Comparison of ENCODE assay signal across 8 cellular contexts in the genomic region with DNA sequence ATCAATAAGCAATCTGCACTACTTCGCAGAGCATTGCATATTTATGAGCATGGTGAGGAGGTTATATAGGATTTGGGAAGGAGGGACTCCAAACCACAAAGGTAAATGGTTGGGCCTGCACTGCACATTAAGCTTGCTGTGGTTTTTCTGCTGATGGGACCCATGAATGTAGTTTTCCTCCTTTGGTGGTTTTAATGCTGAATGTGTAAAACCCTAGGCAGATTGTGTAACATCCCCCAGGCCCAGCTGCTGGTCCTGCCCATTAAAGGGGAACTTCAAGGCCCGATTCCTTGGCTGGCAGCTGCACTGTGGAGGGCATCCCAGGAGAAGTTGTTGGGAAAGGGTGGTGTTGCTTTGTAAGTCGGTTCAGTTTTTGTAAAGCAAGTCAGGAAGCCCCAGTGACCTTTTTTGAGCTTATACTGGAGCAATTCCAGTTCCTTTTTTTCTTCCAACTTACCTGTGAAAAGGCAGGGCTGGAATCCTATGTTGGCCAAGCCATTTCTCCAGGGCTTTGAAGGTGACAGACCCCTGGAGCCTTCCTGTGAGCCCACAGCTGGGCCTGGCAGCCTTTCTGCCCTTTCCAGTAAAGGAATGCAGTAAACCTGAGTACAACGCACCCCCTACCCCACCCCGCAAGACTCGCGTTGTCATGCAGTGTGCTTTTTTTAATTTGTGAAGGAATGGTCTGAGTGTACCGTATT. TPM values are rescaled to one million over a fixed set of nuclear protein-coding genes. Genes with fewer than 3 reads are reported as not detected.
DNase-seq lines count a peak whose midpoint lies in the region; ATAC-seq and TF ChIP-seq lines count a peak whose summit lies in the region.

No MANE protein-coding gene starts in this region.

- BruUV-seq in Calu3 (replicated peaks; lab: Mats Ljungman, UMichigan): no TSS peak

- intact Hi-C loops in Calu3 (cut with micrococcal nuclease; ENCODE audit: unreplicated experiment): no loop called here

- H3K27me3 ChIP-seq in effector memory CD4-positive, alpha-beta T cell (replicated peaks; ENCODE audit: control insufficient read depth, insufficient read depth, low read length, poor library complexity, severe bottlenecking): no peaks in the 10 kb centered on the region

- H3K4me3 Mint-ChIP-seq in Calu3 (ENCODE audit: low read depth, unreplicated experiment): peak overlapping the region; percentile 62
- H3K4me3 Mint-ChIP-seq in T-helper 17 cell: peak overlapping the region; percentile 49
- H3K4me3 Mint-ChIP-seq in glutamatergic neuron (ENCODE audit: unreplicated experiment): no peak overlapping the region
- no peak overlapping the region for H3K4me3 Mint-ChIP-seq in progenitor cell of endocrine pancreas (ENCODE audit: low read depth)
- no peak overlapping the region for H3K4me3 Mint-ChIP-seq in activated CD8-positive, alpha-beta memory T cell treated with anti-CD3 and anti-CD28 coated beads, Interleukin-2, amount 10 ng/mL, durations not matched to agents 7 days and 5 days

- no peak for DNase-seq in Calu3
- no peak for DNase-seq in T-helper 17 cell
- no peak for DNase-seq in glutamatergic neuron
- DNase-seq in progenitor cell of endocrine pancreas (ENCODE audit: low spot score, unreplicated experiment): no peak
- no peak for DNase-seq in activated CD8-positive, alpha-beta memory T cell treated with anti-CD3 and anti-CD28 coated beads, Interleukin-2, amount 10 ng/mL, durations not matched to agents 7 days and 5 days
- no peak for DNase-seq in D341Med (ENCODE audit: low spot score)
- no peak for DNase-seq in effector memory CD4-positive, alpha-beta T cell

- H3K36me3 Mint-ChIP-seq in Calu3 (ENCODE audit: insufficient read depth, unreplicated experiment) (peaks cover 30% of the 10 kb centered on the region), T-helper 17 cell (ENCODE audit: low read depth) (no peaks in the 10 kb centered on the region), glutamatergic neuron (ENCODE audit: unreplicated experiment) (peaks cover 44% of the 10 kb centered on the region), progenitor cell of endocrine pancreas (ENCODE audit: insufficient read depth) (peaks cover 25% of the 10 kb centered on the region)
- no peaks in the 10 kb centered on the region for H3K36me3 Mint-ChIP-seq in activated CD8-positive, alpha-beta memory T cell treated with anti-CD3 and anti-CD28 coated beads, Interleukin-2, amount 10 ng/mL, durations not matched to agents 7 days and 5 days

- CTCF ChIA-PET in Calu3 (lab: Charles Lee): interaction anchor here (1.3 kb wide), 1 partner anchor 19 kb away, joined by 4 read pairs; no protein-coding TSS in a partner anchor
- CTCF ChIA-PET in activated CD8-positive, alpha-beta memory T cell treated with anti-CD3 and anti-CD28 coated beads, Interleukin-2, amount 10 ng/mL, durations not matched to agents 7 days and 5 days (lab: Charles Lee): no interaction called here

- H3K9me3 ChIP-seq in T-helper 17 cell (ENCODE audit: control insufficient read depth, low read length, poor library complexity, severe bottlenecking): no peaks in the 10 kb centered on the region
- no peaks in the 10 kb centered on the region for H3K9me3 ChIP-seq in effector memory CD4-positive, alpha-beta T cell (ENCODE audit: control insufficient read depth, low read length)

- H3K27me3 Mint-ChIP-seq in Calu3 (ENCODE audit: unreplicated experiment): no peaks in the 10 kb centered on the region
- no peaks in the 10 kb centered on the region for H3K27me3 Mint-ChIP-seq in T-helper 17 cell
- peaks cover 16% of the 10 kb centered on the region for H3K27me3 Mint-ChIP-seq in glutamatergic neuron (ENCODE audit: unreplicated experiment)
- H3K27me3 Mint-ChIP-seq in progenitor cell of endocrine pancreas: no peaks in the 10 kb centered on the region
- H3K27me3 Mint-ChIP-seq in activated CD8-positive, alpha-beta memory T cell treated with anti-CD3 and anti-CD28 coated beads, Interleukin-2, amount 10 ng/mL, durations not matched to agents 7 days and 5 days: peaks cover 6% of the 10 kb centered on the region

- H3K4me3 ChIP-seq in effector memory CD4-positive, alpha-beta T cell (ENCODE audit: insufficient read depth, low read depth, low read length, poor library complexity, severe bottlenecking): no peak overlapping the region

- peaks cover 19% of the 10 kb centered on the region for H3K4me1 ChIP-seq in effector memory CD4-positive, alpha-beta T cell (ENCODE audit: control insufficient read depth, insufficient read depth, low read length, poor library complexity, severe bottlenecking)

- peak overlapping the region; percentile 77 for H3K27ac Mint-ChIP-seq in Calu3 (ENCODE audit: unreplicated experiment)
- H3K27ac Mint-ChIP-seq in T-helper 17 cell: no peak overlapping the region
- peak overlapping the region; percentile 42 for H3K27ac Mint-ChIP-seq in glutamatergic neuron (ENCODE audit: unreplicated experiment)
- H3K27ac Mint-ChIP-seq in progenitor cell of endocrine pancreas: peak overlapping the region; percentile 91
- H3K27ac Mint-ChIP-seq in activated CD8-positive, alpha-beta memory T cell treated with anti-CD3 and anti-CD28 coated beads, Interleukin-2, amount 10 ng/mL, durations not matched to agents 7 days and 5 days: no peak overlapping the region

- H3K4me1 Mint-ChIP-seq in Calu3 (ENCODE audit: low read depth, unreplicated experiment) (no peaks in the 10 kb centered on the region), T-helper 17 cell (peaks cover 22% of the 10 kb centered on the region), glutamatergic neuron (ENCODE audit: low read depth, unreplicated experiment) (peaks cover 27% of the 10 kb centered on the region), progenitor cell of endocrine pancreas (ENCODE audit: low read depth) (peaks cover 26% of the 10 kb centered on the region)
- H3K4me1 Mint-ChIP-seq in activated CD8-positive, alpha-beta memory T cell treated with anti-CD3 and anti-CD28 coated beads, Interleukin-2, amount 10 ng/mL, durations not matched to agents 7 days and 5 days: no peaks in the 10 kb centered on the region

- no peaks in the 10 kb centered on the region for H3K9me3 Mint-ChIP-seq in Calu3 (ENCODE audit: low read depth, unreplicated experiment)
- peaks cover 6% of the 10 kb centered on the region for H3K9me3 Mint-ChIP-seq in glutamatergic neuron (ENCODE audit: unreplicated experiment)
- H3K9me3 Mint-ChIP-seq in progenitor cell of endocrine pancreas (ENCODE audit: low read depth): peaks cover 2% of the 10 kb centered on the region
- no peaks in the 10 kb centered on the region for H3K9me3 Mint-ChIP-seq in activated CD8-positive, alpha-beta memory T cell treated with anti-CD3 and anti-CD28 coated beads, Interleukin-2, amount 10 ng/mL, durations not matched to agents 7 days and 5 days (ENCODE audit: low read depth)

- no peaks in the 10 kb centered on the region for H3K36me3 ChIP-seq in effector memory CD4-positive, alpha-beta T cell (ENCODE audit: control insufficient read depth, insufficient read depth, low read length)

- H3K27ac ChIP-seq in effector memory CD4-positive, alpha-beta T cell (ENCODE audit: insufficient read depth, low read length, poor library complexity, severe bottlenecking): no peak overlapping the region

- ATAC-seq in T-helper 17 cell: no peak
- ATAC-seq in HG03457 (IDR thresholded peaks at IDR 0.05; ENCODE audit: unreplicated experiment): no peak
- no peak for ATAC-seq in activated CD8-positive, alpha-beta memory T cell treated with anti-CD3 and anti-CD28 coated beads, Interleukin-2, amount 10 ng/mL, durations not matched to agents 7 days and 5 days

- TF ChIP-seq CTCF in Calu3 (IDR thresholded peaks at IDR 0.05; ENCODE audit: unreplicated experiment) (no peak), glutamatergic neuron (IDR thresholded peaks at IDR 0.05; ENCODE audit: partially characterized antibody, unreplicated experiment) (no peak), progenitor cell of endocrine pancreas (IDR thresholded peaks at IDR 0.05; ENCODE audit: unreplicated experiment) (no peak)

RNA-seq across cellular contexts. Expression of a gene that starts 43.1 kb away (rescaled TPM):
- 31.0 and 32.4 TPM in 2 replicates for total RNA-seq in Calu3 (2022)
- 10 to 100 TPM; 22.4 to 25.3 TPM for total RNA-seq in T-helper 17 cell
- total RNA-seq in glutamatergic neuron (ENCODE audit: unreplicated experiment): 33.5 TPM
- 38.1 and 40.8 TPM in 2 replicates for total RNA-seq in progenitor cell of endocrine pancreas
- total RNA-seq in activated CD8-positive, alpha-beta memory T cell treated with anti-CD3 and anti-CD28 coated beads, Interleukin-2, amount 10 ng/mL, durations not matched to agents 7 days and 5 days: 10 to 100 TPM; 49.1 to 64.5 TPM

Comparison
In these comparisons a context has a peak if more than half of its experiments do, and no peak if none do; other contexts are left out.
1. H3K27ac Mint-ChIP-seq: peak in Calu3 (single experiment), glutamatergic neuron (single experiment) and progenitor cell of endocrine pancreas (single experiment); none in T-helper 17 cell (single experiment) and activated CD8-positive, alpha-beta memory T cell treated with anti-CD3 and anti-CD28 coated beads, Interleukin-2, amount 10 ng/mL, durations not matched to agents 7 days and 5 days (single experiment).
2. H3K4me3 Mint-ChIP-seq: peak in Calu3 (single experiment) and T-helper 17 cell (single experiment); none in glutamatergic neuron (single experiment), progenitor cell of endocrine pancreas (single experiment) and activated CD8-positive, alpha-beta memory T cell treated with anti-CD3 and anti-CD28 coated beads, Interleukin-2, amount 10 ng/mL, durations not matched to agents 7 days and 5 days (single experiment).